ENCODE assay signal across 25 cellular contexts in the genomic region with DNA sequence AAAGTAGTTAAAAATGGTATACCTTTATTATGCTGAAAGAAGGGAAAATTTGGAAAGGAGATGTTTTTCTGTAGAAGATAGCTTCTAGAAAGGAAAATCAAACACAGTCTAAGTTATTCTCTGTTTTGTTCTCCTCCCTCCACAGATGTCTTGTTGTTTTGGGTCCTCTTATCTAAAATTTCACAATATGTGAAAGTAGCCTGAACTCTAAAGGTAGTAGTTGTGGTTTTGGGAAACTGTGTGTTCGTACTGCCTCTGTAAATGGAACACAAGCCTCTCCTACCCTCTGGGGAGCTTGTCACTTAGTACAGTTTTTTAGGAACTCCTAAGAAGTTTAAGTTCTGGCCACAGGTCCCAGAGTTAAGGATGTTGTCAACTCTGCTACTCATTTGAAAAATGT.
DNase-seq lines count a peak whose midpoint lies in the region; ATAC-seq, FAIRE-seq and TF ChIP-seq lines count a peak whose summit lies in the region.
"Had no signal": no experiment of that assay in that cellular context is flagged by ENCODE, and none has a peak within 500 bp of the region (broad histone marks: within the 10 kb centered on the region; RNA-seq: fewer than 3 reads in every experiment).

No MANE protein-coding gene starts in this region.

- POLR2A ChIA-PET in HepG2 (lab: Yijun Ruan, JAX): no interaction called here

- H3K9ac ChIP-seq in HepG2 (ENCODE audit: insufficient read depth, low read depth, low read length): no peak overlapping the region

- no peaks in the 10 kb centered on the region for H4K20me1 ChIP-seq in HepG2 (ENCODE audit: insufficient read depth, low read length)

- in situ Hi-C loops in HepG2 (cut with HindIII; ENCODE audit: extremely low pct_ligation_motif_present, low pct_unique_long_range_greater_than_20kb): no loop called here

- DNase-seq in right lobe of liver: no peak
- DNase-seq in HepG2 (ENCODE audit: low spot score): no peak
- DNase-seq in RWPE2 (ENCODE audit: low spot score): no peak
- DNase-seq in choroid plexus epithelial cell (ENCODE audit: low read depth): peak; percentile 68
- DNase-seq in stimulated activated effector memory CD8-positive, alpha-beta T cell treated with anti-CD3 and anti-CD28 coated beads, Interleukin-12 subunit alpha, Interleukin-12 subunit beta, amount 100 ng/mL, for 72 hours (ENCODE audit: low spot score in 2 of 2): no peak
- no peak for DNase-seq in adrenal gland
- DNase-seq: CD4-positive, alpha-beta T cell; dorsolateral prefrontal cortex; MM.1S; NCI-H146; NCI-H2171 treated with DMSO at 0.1 percent for 48 hours; NCI-H69; small intestine; stimulated activated naive CD4-positive, alpha-beta T cell treated with Interleukin-2 at 50 U/mL for 16 hours had no signal

- no peaks in the 10 kb centered on the region for H3K79me2 ChIP-seq in HepG2 (ENCODE audit: insufficient read depth, low read length)

- CTCF ChIA-PET in HepG2 (lab: Yijun Ruan, JAX; ENCODE audit: low intra/inter-chr PET ratio, low total read pairs): no interaction called here

- TF ChIP-seq EP300 in HepG2 (IDR thresholded peaks at IDR 0.05; ENCODE audit: low read depth in 2 of 2, low read length in 2 of 2) (no peak), HepG2 (CRISPR knock-in tag; IDR thresholded peaks at IDR 0.05; ENCODE audit: borderline replicate concordance) (no peak)

- TF ChIP-seq POLR2A in right lobe of liver (IDR thresholded peaks at IDR 0.05) (no peak), HepG2 (IDR thresholded peaks at IDR 0.05; ENCODE audit: insufficient read depth in 1 of 2, low read depth in 2 of 2, low read length in 2 of 2) (no peak), adrenal gland (IDR thresholded peaks at IDR 0.05) (no peak)

- TF ChIP-seq CTCF in right lobe of liver (IDR thresholded peaks at IDR 0.05): no peak
- TF ChIP-seq CTCF in HepG2 (CRISPR knock-in tag; IDR thresholded peaks at IDR 0.05): no peak
- TF ChIP-seq CTCF in RWPE2 (IDR thresholded peaks at IDR 0.05; ENCODE audit: poor library complexity, severe bottlenecking): no peak
- TF ChIP-seq CTCF in choroid plexus epithelial cell (conservative IDR thresholded peaks at IDR 0.05; ENCODE audit: low read depth, low read length): no peak
- TF ChIP-seq CTCF in adrenal gland (IDR thresholded peaks at IDR 0.05): no peak

- H3K4me3 ChIP-seq in right lobe of liver (no peak overlapping the region), HepG2 (replicated peaks in 1 of 3; ENCODE audit: insufficient read depth in 1 of 3, low read depth in 2 of 3, low read length in 3 of 3) (no peak overlapping the region), RWPE2 (ENCODE audit: severe bottlenecking) (no peak overlapping the region), choroid plexus epithelial cell (ENCODE audit: low read depth, low read length) (no peak overlapping the region), adrenal gland (no peak overlapping the region)
- H3K4me3 ChIP-seq: cardiac muscle cell, dorsolateral prefrontal cortex, lung, thoracic aorta had no signal

- H3K27me3 ChIP-seq in right lobe of liver (no peaks in the 10 kb centered on the region), HepG2 (ENCODE audit: control insufficient read depth in 1 of 2, insufficient read depth in 2 of 2, low read length in 2 of 2) (no peaks in the 10 kb centered on the region), RWPE2 (ENCODE audit: insufficient read depth, poor library complexity, severe bottlenecking) (no peaks in the 10 kb centered on the region), adrenal gland (no peaks in the 10 kb centered on the region)
- H3K27me3 ChIP-seq: cardiac muscle cell, dorsolateral prefrontal cortex, foreskin keratinocyte had no signal

- H3K36me3 Mint-ChIP-seq in stimulated activated effector memory CD8-positive, alpha-beta T cell treated with anti-CD3 and anti-CD28 coated beads, Interleukin-12 subunit alpha, Interleukin-12 subunit beta, amount 100 ng/mL, for 72 hours: no peaks in the 10 kb centered on the region

- peak overlapping the region; percentile 21 for H3K27ac Mint-ChIP-seq in stimulated activated effector memory CD8-positive, alpha-beta T cell treated with anti-CD3 and anti-CD28 coated beads, Interleukin-12 subunit alpha, Interleukin-12 subunit beta, amount 100 ng/mL, for 72 hours
- H3K27ac Mint-ChIP-seq: CD4-positive, alpha-beta T cell had no signal

- H3K4me3 Mint-ChIP-seq in stimulated activated effector memory CD8-positive, alpha-beta T cell treated with anti-CD3 and anti-CD28 coated beads, Interleukin-12 subunit alpha, Interleukin-12 subunit beta, amount 100 ng/mL, for 72 hours: no peak overlapping the region
- H3K4me3 Mint-ChIP-seq: CD4-positive, alpha-beta T cell; IgD-negative memory B cell had no signal

- H3K27ac ChIP-seq in right lobe of liver: no peak overlapping the region
- no peak overlapping the region for H3K27ac ChIP-seq in HepG2 (ENCODE audit: extremely low read length, insufficient read depth, low read length)
- peak overlapping the region; percentile 100 for H3K27ac ChIP-seq in RWPE2 (ENCODE audit: poor library complexity, severe bottlenecking)
- no peak overlapping the region for H3K27ac ChIP-seq in adrenal gland
- H3K27ac ChIP-seq: cardiac muscle cell, dorsolateral prefrontal cortex, foreskin keratinocyte, RWPE1, thoracic aorta had no signal

- 20% methylated on average over 1 of the region's 1 CpG for WGBS in right lobe of liver (ENCODE audit: insufficient coverage, low coverage, low lambda C conversion rate, missing lambda C conversion rate)
- 83% methylated on average over 1 of the region's 1 CpG for WGBS in HepG2 (ENCODE audit: low lambda C conversion rate)
- 50 to 71% (median 59%) methylated on average over 1 of the region's 1 CpG for whole genome bisulfite sequencing in adrenal gland, 4 donors

- peaks cover 30% of the 10 kb centered on the region for H3K4me1 Mint-ChIP-seq in stimulated activated effector memory CD8-positive, alpha-beta T cell treated with anti-CD3 and anti-CD28 coated beads, Interleukin-12 subunit alpha, Interleukin-12 subunit beta, amount 100 ng/mL, for 72 hours
- H3K4me1 Mint-ChIP-seq: IgD-negative memory B cell had no signal

- intact Hi-C loops in right lobe of liver (cut with DNase I): no loop called here
- intact Hi-C loops in HepG2 (cut with micrococcal nuclease; ENCODE audit: unreplicated experiment): no loop called here
- intact Hi-C loops in adrenal gland (cut with DNase I): no loop called here

- H3K4me1 ChIP-seq in right lobe of liver (peaks cover 0 to 6% (median 2%) of the 10 kb centered on the region in 4 donors), HepG2 (ENCODE audit: insufficient read depth, low read length) (peaks cover 29% of the 10 kb centered on the region), RWPE2 (ENCODE audit: insufficient read depth, poor library complexity, severe bottlenecking) (peaks cover 47% of the 10 kb centered on the region), adrenal gland (replicated peaks in 1 of 2) (peaks cover 17 to 24% of the 10 kb centered on the region in 2 donors)

- no peaks in the 10 kb centered on the region for H3K9me3 Mint-ChIP-seq in stimulated activated effector memory CD8-positive, alpha-beta T cell treated with anti-CD3 and anti-CD28 coated beads, Interleukin-12 subunit alpha, Interleukin-12 subunit beta, amount 100 ng/mL, for 72 hours
- H3K9me3 Mint-ChIP-seq: CD4-positive, alpha-beta T cell had no signal

- ATAC-seq in right lobe of liver (peak; percentile 23 to 45 (median 44)), HepG2 (no peak), RWPE2 (ENCODE audit: low read depth) (no peak), GM21447 (IDR thresholded peaks at IDR 0.05; ENCODE audit: unreplicated experiment) (no peak), GM21528 (IDR thresholded peaks at IDR 0.05; ENCODE audit: low FRiP score, unreplicated experiment) (no peak)
- no peak for ATAC-seq in stimulated activated effector memory CD8-positive, alpha-beta T cell treated with anti-CD3 and anti-CD28 coated beads, Interleukin-12 subunit alpha, Interleukin-12 subunit beta, amount 100 ng/mL, for 72 hours
- ATAC-seq: activated CD4-positive, CD25-positive, alpha-beta regulatory T cell treated with anti-CD3 and anti-CD28 coated beads, Interleukin-2, amount 50 U/mL, for 24 hours had no signal

- BruUV-seq in HepG2 (replicated peaks; lab: Mats Ljungman, UMichigan): no TSS peak

- no peaks in the 10 kb centered on the region for H3K9me3 ChIP-seq in right lobe of liver
- H3K9me3 ChIP-seq in HepG2 (ENCODE audit: low read length): no peaks in the 10 kb centered on the region
- no peaks in the 10 kb centered on the region for H3K9me3 ChIP-seq in RWPE2 (ENCODE audit: severe bottlenecking)
- no peaks in the 10 kb centered on the region for H3K9me3 ChIP-seq in adrenal gland (replicated peaks in 1 of 3)
- H3K9me3 ChIP-seq: thoracic aorta had no signal

- H3K4me2 ChIP-seq in HepG2 (ENCODE audit: low read depth, low read length): no peak overlapping the region

- TF ChIP-seq RAD21 in HepG2 (CRISPR knock-in tag; IDR thresholded peaks at IDR 0.05): no peak

- no peak overlapping the region for H2AFZ ChIP-seq in HepG2 (ENCODE audit: low read length)

- H3K36me3 ChIP-seq in right lobe of liver (no peaks in the 10 kb centered on the region), HepG2 (replicated peaks in 1 of 2; ENCODE audit: control insufficient read depth in 1 of 2, insufficient read depth in 2 of 2, low read length in 2 of 2) (no peaks in the 10 kb centered on the region), RWPE2 (ENCODE audit: low read depth) (no peaks in the 10 kb centered on the region), adrenal gland (replicated peaks in 1 of 2) (no peaks in the 10 kb centered on the region)
- H3K36me3 ChIP-seq: cardiac muscle cell, thoracic aorta had no signal

- no peak for FAIRE-seq in HepG2 (lab: Jason Lieb, UNC)
- FAIRE-seq: G401.6, islet of Langerhans, small intestine had no signal

TF ChIP-seq in HepG2, 621 proteins besides CTCF, POLR2A, EP300 and RAD21 (continues in another document):
- TF ChIP-seq EZH2 (conservative IDR thresholded peaks at IDR 0.05; ENCODE audit: low read depth, low read length) (no peak), POLR2AphosphoS2 (IDR thresholded peaks at IDR 0.05; ENCODE audit: low read depth, low read length) (no peak), ZNF430 (CRISPR knock-in tag; IDR thresholded peaks at IDR 0.05) (no peak)
- TF ChIP-seq, protein P1, sequence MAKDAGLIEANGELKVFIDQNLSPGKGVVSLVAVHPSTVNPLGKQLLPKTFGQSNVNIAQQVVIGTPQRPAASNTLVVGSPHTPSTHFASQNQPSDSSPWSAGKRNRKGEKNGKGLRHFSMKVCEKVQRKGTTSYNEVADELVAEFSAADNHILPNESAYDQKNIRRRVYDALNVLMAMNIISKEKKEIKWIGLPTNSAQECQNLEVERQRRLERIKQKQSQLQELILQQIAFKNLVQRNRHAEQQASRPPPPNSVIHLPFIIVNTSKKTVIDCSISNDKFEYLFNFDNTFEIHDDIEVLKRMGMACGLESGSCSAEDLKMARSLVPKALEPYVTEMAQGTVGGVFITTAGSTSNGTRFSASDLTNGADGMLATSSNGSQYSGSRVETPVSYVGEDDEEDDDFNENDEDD (CRISPR knock-in tag; IDR thresholded peaks at IDR 0.05; ENCODE audit: borderline replicate concordance): no peak

Comparison
In these comparisons a context has a peak if more than half of its experiments do, and no peak if none do; other contexts are left out.
1. ATAC-seq: peak in right lobe of liver (4 of 4); none in HepG2 (single experiment), RWPE2 (single experiment), stimulated activated effector memory CD8-positive, alpha-beta T cell treated with anti-CD3 and anti-CD28 coated beads, Interleukin-12 subunit alpha, Interleukin-12 subunit beta, amount 100 ng/mL, for 72 hours (single experiment), GM21447 (single experiment) and GM21528 (single experiment).